In genomic region chr6:46134216-46134615, GRCh38 we compare ENCODE assay signal across 1 cellular context.
TF ChIP-seq lines count a peak whose summit lies in the region.

No MANE protein-coding gene starts in this region.

TF ChIP-seq in GM12878, 131 proteins besides CTCF, POLR2A, EP300 and RAD21:
- TF ChIP-seq HDAC2 (IDR thresholded peaks at IDR 0.05) = no peak
- TF ChIP-seq CREM (IDR thresholded peaks at IDR 0.05; ENCODE audit: low read depth) = no peak
- TF ChIP-seq, protein P1, sequence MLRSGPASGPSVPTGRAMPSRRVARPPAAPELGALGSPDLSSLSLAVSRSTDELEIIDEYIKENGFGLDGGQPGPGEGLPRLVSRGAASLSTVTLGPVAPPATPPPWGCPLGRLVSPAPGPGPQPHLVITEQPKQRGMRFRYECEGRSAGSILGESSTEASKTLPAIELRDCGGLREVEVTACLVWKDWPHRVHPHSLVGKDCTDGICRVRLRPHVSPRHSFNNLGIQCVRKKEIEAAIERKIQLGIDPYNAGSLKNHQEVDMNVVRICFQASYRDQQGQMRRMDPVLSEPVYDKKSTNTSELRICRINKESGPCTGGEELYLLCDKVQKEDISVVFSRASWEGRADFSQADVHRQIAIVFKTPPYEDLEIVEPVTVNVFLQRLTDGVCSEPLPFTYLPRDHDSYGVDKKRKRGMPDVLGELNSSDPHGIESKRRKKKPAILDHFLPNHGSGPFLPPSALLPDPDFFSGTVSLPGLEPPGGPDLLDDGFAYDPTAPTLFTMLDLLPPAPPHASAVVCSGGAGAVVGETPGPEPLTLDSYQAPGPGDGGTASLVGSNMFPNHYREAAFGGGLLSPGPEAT (IDR thresholded peaks at IDR 0.05; ENCODE audit: low read depth) = no peak
- no peak for TF ChIP-seq SMAD5 (IDR thresholded peaks at IDR 0.05; ENCODE audit: low read depth)
- TF ChIP-seq, protein P2, sequence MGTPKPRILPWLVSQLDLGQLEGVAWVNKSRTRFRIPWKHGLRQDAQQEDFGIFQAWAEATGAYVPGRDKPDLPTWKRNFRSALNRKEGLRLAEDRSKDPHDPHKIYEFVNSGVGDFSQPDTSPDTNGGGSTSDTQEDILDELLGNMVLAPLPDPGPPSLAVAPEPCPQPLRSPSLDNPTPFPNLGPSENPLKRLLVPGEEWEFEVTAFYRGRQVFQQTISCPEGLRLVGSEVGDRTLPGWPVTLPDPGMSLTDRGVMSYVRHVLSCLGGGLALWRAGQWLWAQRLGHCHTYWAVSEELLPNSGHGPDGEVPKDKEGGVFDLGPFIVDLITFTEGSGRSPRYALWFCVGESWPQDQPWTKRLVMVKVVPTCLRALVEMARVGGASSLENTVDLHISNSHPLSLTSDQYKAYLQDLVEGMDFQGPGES (IDR thresholded peaks at IDR 0.05) = no peak
- TF ChIP-seq GABPA (IDR thresholded peaks at IDR 0.05; ENCODE audit: low read depth) = no peak
- TF ChIP-seq NR2F1 (conservative IDR thresholded peaks at IDR 0.05) = no peak
- no peak for TF ChIP-seq JUND (IDR thresholded peaks at IDR 0.05; ENCODE audit: low read depth, low read length)
- TF ChIP-seq ATF2 (IDR thresholded peaks at IDR 0.05; ENCODE audit: low read length) = no peak
- TF ChIP-seq NR2C1 (IDR thresholded peaks at IDR 0.05) = no peak
- no peak for TF ChIP-seq CHD2 (IDR thresholded peaks at IDR 0.05; ENCODE audit: borderline replicate concordance, low read depth, low read length)
- TF ChIP-seq NRF1 (conservative IDR thresholded peaks at IDR 0.05; ENCODE audit: low read depth, low read length) = no peak
